ENCODE assay signal across 10 cellular contexts in genomic region chr5:127752503-127753265, GRCh38. TPM values are rescaled to one million over a fixed set of nuclear protein-coding genes. Genes with fewer than 3 reads are reported as not detected.
"Had no signal": no experiment of that assay in that cellular context is flagged by ENCODE, and none has a peak within 500 bp of the region (broad histone marks: within the 10 kb centered on the region; RNA-seq: fewer than 3 reads in every experiment).

No MANE protein-coding gene starts in this region.

RNA-seq across cellular contexts. Expression of gene CCDC192, which starts 49.5 kb away (rescaled TPM):
- total RNA-seq: activated CD8-positive, alpha-beta memory T cell treated with anti-CD3 and anti-CD28 coated beads for 36 hours; ascending aorta; cerebellum; left ventricle myocardium superior; mucosa of gallbladder; natural killer cell; progenitor cell of endocrine pancreas; right atrium auricular region; skeletal muscle tissue; transverse colon had no signal
